ENCODE assay signal across 8 cellular contexts in genomic region chr6:4584801-4585200, GRCh38.
"Had no signal": no experiment of that assay in that cellular context is flagged by ENCODE, and none has a peak within 500 bp of the region (broad histone marks: within the 10 kb centered on the region; RNA-seq: fewer than 3 reads in every experiment).

No MANE protein-coding gene starts in this region.

- H3K4me1 Mint-ChIP-seq: IgD-negative memory B cell had no signal

- DNase-seq: GM23248, GOT3, H7, HFFc6, KBM-7 had no signal

- H3K36me3 ChIP-seq: HAP-1 had no signal

- H2AFZ ChIP-seq: GM23248 had no signal

- H3K9me3 ChIP-seq: HAP-1 had no signal

- H3K4me3 ChIP-seq: GM23248, HAP-1 had no signal

- H3K27ac ChIP-seq: GM23248 had no signal

- H3K4me1 ChIP-seq: HAP-1 had no signal

- H3K4me3 Mint-ChIP-seq: HFFc6, IgD-negative memory B cell had no signal

- ATAC-seq: HCT116 had no signal

- H3K9ac ChIP-seq: GM23248 had no signal
